Comparison of ENCODE assay signal across 7 cellular contexts in the genomic region with DNA sequence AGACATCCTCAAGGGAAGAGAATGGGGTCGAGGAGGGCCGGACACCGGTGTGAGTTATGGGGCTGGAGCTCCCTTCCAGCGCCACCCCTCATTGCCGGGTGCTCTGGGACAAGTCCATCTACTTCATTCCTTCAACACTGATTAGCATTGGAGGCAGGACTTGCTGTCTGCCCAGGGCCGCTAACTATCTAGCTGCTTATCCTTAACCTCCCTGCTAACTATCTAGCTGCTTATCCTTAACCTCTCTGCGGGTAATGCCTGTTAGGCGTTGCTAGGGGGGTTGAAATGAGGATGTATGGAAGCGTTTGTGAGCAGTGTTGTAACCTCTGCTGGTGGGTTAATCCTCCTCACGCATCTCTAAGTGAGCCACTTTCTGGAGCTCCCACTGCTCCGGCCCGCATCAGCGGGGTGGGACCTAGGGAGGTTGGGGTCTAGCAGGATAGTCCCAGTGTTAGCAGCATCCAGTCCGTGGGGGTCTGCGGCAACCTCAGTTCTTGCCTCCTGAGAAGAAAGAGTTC. TPM values are rescaled to one million over a fixed set of nuclear protein-coding genes. Genes with fewer than 3 reads are reported as not detected.
DNase-seq lines count a peak whose midpoint lies in the region; ATAC-seq, FAIRE-seq and TF ChIP-seq lines count a peak whose summit lies in the region.

No MANE protein-coding gene starts in this region.

- H3K4me3 Mint-ChIP-seq in neural progenitor cell: peak overlapping the region; percentile 82

- TF ChIP-seq CTCF in HFF-Myc (IDR thresholded peaks at IDR 0.05; ENCODE audit: low read depth, low read length, missing control alignments): no peak
- no peak for TF ChIP-seq CTCF in PC-3 (conservative IDR thresholded peaks at IDR 0.05; ENCODE audit: low read depth, low read length)
- no peak for TF ChIP-seq CTCF in endothelial cell of umbilical vein (IDR thresholded peaks at IDR 0.05; ENCODE audit: extremely low read depth in 1 of 2, insufficient read depth in 1 of 2, low read depth in 1 of 2, low read length in 2 of 2)
- TF ChIP-seq CTCF in neural progenitor cell (IDR thresholded peaks at IDR 0.05): no peak

- H3K9me2 ChIP-seq in PC-3 (replicated peaks; ENCODE audit: low read length): no peaks in the 10 kb centered on the region

- H3K4me2 ChIP-seq in PC-3 (ENCODE audit: low read length): peak overlapping the region; percentile 86
- peak overlapping the region; percentile 86 for H3K4me2 ChIP-seq in endothelial cell of umbilical vein (ENCODE audit: insufficient read depth, low read length)
- H3K4me2 ChIP-seq in neural progenitor cell: peak overlapping the region; percentile 85

- H4K20me1 ChIP-seq in PC-3 (ENCODE audit: low read length): no peaks in the 10 kb centered on the region
- H4K20me1 ChIP-seq in endothelial cell of umbilical vein (replicated peaks; ENCODE audit: control insufficient read depth, extremely low read depth, insufficient read depth, low read length): no peaks in the 10 kb centered on the region
- no peaks in the 10 kb centered on the region for H4K20me1 ChIP-seq in neural progenitor cell (ENCODE audit: low read depth)

- no peak for TF ChIP-seq POLR2A in endothelial cell of umbilical vein (IDR thresholded peaks at IDR 0.05; ENCODE audit: low read depth, low read length)

- ATAC-seq in PC-3: peak; percentile 3; the same call in 1 of the 2 replicates
- ATAC-seq in GM21723 (IDR thresholded peaks at IDR 0.05; ENCODE audit: unreplicated experiment): no peak

- H3K27me3 ChIP-seq in PC-3 (ENCODE audit: low read length) (no peaks in the 10 kb centered on the region), endothelial cell of umbilical vein (ENCODE audit: control insufficient read depth in 2 of 2, insufficient read depth in 2 of 2, low read length in 2 of 2) (no peaks in the 10 kb centered on the region), neural progenitor cell (peaks cover 43% of the 10 kb centered on the region)

- peaks cover 24% of the 10 kb centered on the region for H3K4me1 Mint-ChIP-seq in neural progenitor cell

- H3K27ac Mint-ChIP-seq in neural progenitor cell: no peak overlapping the region

- H3K4me3 ChIP-seq in HFF-Myc (replicated peaks; ENCODE audit: low read depth, low read length) (peak overlapping the region; percentile 38), PC-3 (ENCODE audit: low read length) (peak overlapping the region; percentile 71), endothelial cell of umbilical vein (replicated peaks in 1 of 3; ENCODE audit: insufficient read depth in 1 of 3, low read depth in 1 of 3, low read length in 3 of 3) (peak overlapping the region; percentile 24 to 46 (median 37)), neural progenitor cell (peak overlapping the region; percentile 50)

- H2AFZ ChIP-seq in PC-3 (ENCODE audit: low read length) (peak overlapping the region; percentile 85), endothelial cell of umbilical vein (ENCODE audit: low read depth, low read length) (peak overlapping the region; percentile 55), neural progenitor cell (replicated peaks) (peak overlapping the region; percentile 100)

- POLR2A ChIA-PET in PC-3 (lab: Charles Lee; ENCODE audit: unreplicated experiment) (no interaction called here), endothelial cell of umbilical vein (lab: Charles Lee) (interaction anchor here (0.6 to 4.5 kb wide), 7 partner anchors 11 to 502 kb away, joined by 3 to 51 read pairs (median 19); a partner anchor contains a TSS)

- H3K27me3 Mint-ChIP-seq in neural progenitor cell (ENCODE audit: insufficient read depth, low read depth): peaks cover 15% of the 10 kb centered on the region

- FAIRE-seq in endothelial cell of umbilical vein (lab: Jason Lieb, UNC): peak; percentile 46

- H3K9me3 Mint-ChIP-seq in neural progenitor cell: no peaks in the 10 kb centered on the region

- H3F3A ChIP-seq in PC-3 (ENCODE audit: low read length, unreplicated experiment): no peaks in the 10 kb centered on the region
- peaks cover 23% of the 10 kb centered on the region for H3F3A ChIP-seq in neural progenitor cell (ENCODE audit: low read depth)

- CTCF ChIA-PET in PC-3 (lab: Charles Lee) (interaction anchor here (0.6 to 2.2 kb wide), 7 partner anchors 12 to 76 kb away, joined by 3 to 22 read pairs (median 10); no protein-coding TSS in a partner anchor), endothelial cell of umbilical vein (lab: Charles Lee) (interaction anchor here (0.6 to 5.1 kb wide), 31 partner anchors 12 to 718 kb away, joined by 3 to 303 read pairs (median 6); a partner anchor contains a TSS)

- intact Hi-C loops in PC-3 (cut with micrococcal nuclease): loop anchor here (5.0 kb wide), 1 partner anchor 35 kb away; no protein-coding TSS in a partner anchor
- intact Hi-C loops in endothelial cell of umbilical vein (cut with micrococcal nuclease): loop anchor here (1.0 to 10.0 kb wide), 3 partner anchors 11 to 290 kb away; a partner anchor contains a TSS

- no peaks in the 10 kb centered on the region for H3K36me3 Mint-ChIP-seq in neural progenitor cell

- peak overlapping the region; percentile 33; the same call in 1 of the 2 replicates for H3K27ac ChIP-seq in PC-3 (ENCODE audit: low read length)
- peak overlapping the region; percentile 80 for H3K27ac ChIP-seq in endothelial cell of umbilical vein (ENCODE audit: insufficient read depth, low read depth, low read length)
- H3K27ac ChIP-seq in neural progenitor cell: no peak overlapping the region

- no peaks in the 10 kb centered on the region for H3K9me3 ChIP-seq in PC-3 (ENCODE audit: low read length)
- no peaks in the 10 kb centered on the region for H3K9me3 ChIP-seq in endothelial cell of umbilical vein (replicated peaks; ENCODE audit: control insufficient read depth, insufficient read depth, low read length)
- H3K9me3 ChIP-seq in neural progenitor cell (ENCODE audit: low read depth): no peaks in the 10 kb centered on the region

- BruUV-seq in PC-3 (replicated peaks; lab: Mats Ljungman, UMichigan) (TSS peak; percentile 70), endothelial cell of umbilical vein (replicated peaks; lab: Mats Ljungman, UMichigan) (TSS peak; percentile 16)

- DNase-seq in HFF-Myc (ENCODE audit: extremely low read depth, low read depth) (no peak), PC-3 (no peak), endothelial cell of umbilical vein (ENCODE audit: low read depth, low spot score) (no peak), neural progenitor cell (ENCODE audit: low spot score) (no peak), cerebellar cortex (ENCODE audit: low spot score) (no peak), GOT3 (lab: John Stamatoyannopoulos, UW) (no peak)

- no peaks in the 10 kb centered on the region for H3K79me2 ChIP-seq in PC-3 (ENCODE audit: low read length)
- no peaks in the 10 kb centered on the region for H3K79me2 ChIP-seq in endothelial cell of umbilical vein (ENCODE audit: control insufficient read depth, insufficient read depth, low read length)
- H3K79me2 ChIP-seq in neural progenitor cell (ENCODE audit: low read depth): no peaks in the 10 kb centered on the region

- H3K9me1 ChIP-seq in endothelial cell of umbilical vein (replicated peaks; ENCODE audit: control insufficient read depth, extremely low read depth, insufficient read depth, low read length): no peaks in the 10 kb centered on the region

- H3K36me3 ChIP-seq in PC-3 (ENCODE audit: low read depth, low read length): no peaks in the 10 kb centered on the region
- H3K36me3 ChIP-seq in endothelial cell of umbilical vein (ENCODE audit: control insufficient read depth in 2 of 2, extremely low read depth in 1 of 2, insufficient read depth in 2 of 2, low read length in 2 of 2): peaks cover 0 to 13% of the 10 kb centered on the region in 2 experiments
- no peaks in the 10 kb centered on the region for H3K36me3 ChIP-seq in neural progenitor cell

- H3K9ac ChIP-seq in PC-3 (ENCODE audit: low read length) (peak overlapping the region; percentile 72), endothelial cell of umbilical vein (replicated peaks; ENCODE audit: extremely low read depth, insufficient read depth, low read length) (peak overlapping the region; percentile 86), neural progenitor cell (no peak overlapping the region)

- dilution Hi-C loops in endothelial cell of umbilical vein (cut with MboI; ENCODE audit: extremely low pct_ligation_motif_present, low sequenced_read_pairs): no loop called here

- H3K4me1 ChIP-seq in PC-3 (ENCODE audit: insufficient read depth, low read length) (peaks cover 24% of the 10 kb centered on the region), endothelial cell of umbilical vein (ENCODE audit: control insufficient read depth, extremely low read depth, insufficient read depth, low read length) (peaks cover 31% of the 10 kb centered on the region), neural progenitor cell (peaks cover 13% of the 10 kb centered on the region)

RNA-seq across cellular contexts. Expression of a gene that starts 10.9 kb away (rescaled TPM):
- 6.2 and 13.3 TPM in 2 replicates for total RNA-seq in PC-3 (2014; rRNA removed)
- total RNA-seq in endothelial cell of umbilical vein: 4.6 and 5.6 TPM in 2 replicates
- 18.9 and 25.7 TPM in 2 replicates for polyA plus RNA-seq in endothelial cell of umbilical vein
- polyA plus RNA-seq in endothelial cell of umbilical vein (2011; cell fraction: cytosol; rRNA removed): 13.1 and 22.6 TPM in 2 replicates
- polyA plus RNA-seq in endothelial cell of umbilical vein (2011; cell fraction: nucleus; rRNA removed): 25.1 and 29.0 TPM in 2 replicates
- polyA plus RNA-seq in endothelial cell of umbilical vein (2012): 3.2 and 4.3 TPM in 2 replicates
- 10.6 and 13.9 TPM in 2 replicates for polyA minus RNA-seq in endothelial cell of umbilical vein
- polyA minus RNA-seq in endothelial cell of umbilical vein (2011; cell fraction: cytosol; rRNA and poly(A)+ RNA removed): 31.1 TPM
- polyA minus RNA-seq in endothelial cell of umbilical vein (2011; cell fraction: nucleus; rRNA and poly(A)+ RNA removed): 22.0 and 32.1 TPM in 2 replicates
- total RNA-seq in neural progenitor cell (ENCODE audit: low replicate concordance): 2.4 and 4.8 TPM in 2 replicates

RNA-seq across cellular contexts. Expression of a gene that starts 13.3 kb away (rescaled TPM):
- total RNA-seq in PC-3 (2014; rRNA removed): 2.2 and 2.9 TPM in 2 replicates
- total RNA-seq in endothelial cell of umbilical vein: 55.2 and 75.8 TPM in 2 replicates
- 25.5 and 57.8 TPM in 2 replicates for polyA plus RNA-seq in endothelial cell of umbilical vein
- polyA plus RNA-seq in endothelial cell of umbilical vein (2011; cell fraction: cytosol; rRNA removed): 26.3 and 26.9 TPM in 2 replicates
- 173 and 179 TPM in 2 replicates for polyA plus RNA-seq in endothelial cell of umbilical vein (2011; cell fraction: nucleus; rRNA removed)
- polyA plus RNA-seq in endothelial cell of umbilical vein (2012): 3.9 and 5.5 TPM in 2 replicates
- 41.3 and 85.8 TPM in 2 replicates for polyA minus RNA-seq in endothelial cell of umbilical vein
- polyA minus RNA-seq in endothelial cell of umbilical vein (2011; cell fraction: cytosol; rRNA and poly(A)+ RNA removed): 7.6 TPM
- 142 and 155 TPM in 2 replicates for polyA minus RNA-seq in endothelial cell of umbilical vein (2011; cell fraction: nucleus; rRNA and poly(A)+ RNA removed)
- total RNA-seq in neural progenitor cell (ENCODE audit: low replicate concordance): 0.12 TPM in 1 of 2 replicates, not detected in the other

RNA-seq across cellular contexts. Expression of a gene that starts 48.1 kb away (rescaled TPM):
- total RNA-seq in PC-3 (2014; rRNA removed) (37.6 and 39.5 TPM in 2 replicates), endothelial cell of umbilical vein (32.8 and 33.3 TPM in 2 replicates), neural progenitor cell (ENCODE audit: low replicate concordance) (8.0 and 22.2 TPM in 2 replicates)
- polyA plus RNA-seq in endothelial cell of umbilical vein: 29.3 and 34.1 TPM in 2 replicates
- 19.1 and 21.5 TPM in 2 replicates for polyA plus RNA-seq in endothelial cell of umbilical vein (2011; cell fraction: cytosol; rRNA removed)
- polyA plus RNA-seq in endothelial cell of umbilical vein (2011; cell fraction: nucleus; rRNA removed): 24.1 and 25.4 TPM in 2 replicates
- 22.5 and 22.6 TPM in 2 replicates for polyA plus RNA-seq in endothelial cell of umbilical vein (2012)
- polyA minus RNA-seq in endothelial cell of umbilical vein: 50.3 and 70.1 TPM in 2 replicates
- 41.5 TPM for polyA minus RNA-seq in endothelial cell of umbilical vein (2011; cell fraction: cytosol; rRNA and poly(A)+ RNA removed)
- 20.5 and 25.5 TPM in 2 replicates for polyA minus RNA-seq in endothelial cell of umbilical vein (2011; cell fraction: nucleus; rRNA and poly(A)+ RNA removed)

Comparison
In these comparisons a context has a peak if more than half of its experiments do, and no peak if none do; other contexts are left out.
1. RNA of a gene that starts 13.3 kb away (total RNA-seq): 55.2 to 75.8 TPM in endothelial cell of umbilical vein; 2.2 to 2.9 TPM in PC-3 and 0.12 TPM in neural progenitor cell; every median in the first group is over 10 times any median in the second.
2. Peak in every context shown above with its lines, with median percentiles within 50 percentile points of each other: H3K4me3 ChIP-seq, H2AFZ ChIP-seq and H3K4me2 ChIP-seq.